ENCODE assay signal across 8 cellular contexts in the genomic region with DNA sequence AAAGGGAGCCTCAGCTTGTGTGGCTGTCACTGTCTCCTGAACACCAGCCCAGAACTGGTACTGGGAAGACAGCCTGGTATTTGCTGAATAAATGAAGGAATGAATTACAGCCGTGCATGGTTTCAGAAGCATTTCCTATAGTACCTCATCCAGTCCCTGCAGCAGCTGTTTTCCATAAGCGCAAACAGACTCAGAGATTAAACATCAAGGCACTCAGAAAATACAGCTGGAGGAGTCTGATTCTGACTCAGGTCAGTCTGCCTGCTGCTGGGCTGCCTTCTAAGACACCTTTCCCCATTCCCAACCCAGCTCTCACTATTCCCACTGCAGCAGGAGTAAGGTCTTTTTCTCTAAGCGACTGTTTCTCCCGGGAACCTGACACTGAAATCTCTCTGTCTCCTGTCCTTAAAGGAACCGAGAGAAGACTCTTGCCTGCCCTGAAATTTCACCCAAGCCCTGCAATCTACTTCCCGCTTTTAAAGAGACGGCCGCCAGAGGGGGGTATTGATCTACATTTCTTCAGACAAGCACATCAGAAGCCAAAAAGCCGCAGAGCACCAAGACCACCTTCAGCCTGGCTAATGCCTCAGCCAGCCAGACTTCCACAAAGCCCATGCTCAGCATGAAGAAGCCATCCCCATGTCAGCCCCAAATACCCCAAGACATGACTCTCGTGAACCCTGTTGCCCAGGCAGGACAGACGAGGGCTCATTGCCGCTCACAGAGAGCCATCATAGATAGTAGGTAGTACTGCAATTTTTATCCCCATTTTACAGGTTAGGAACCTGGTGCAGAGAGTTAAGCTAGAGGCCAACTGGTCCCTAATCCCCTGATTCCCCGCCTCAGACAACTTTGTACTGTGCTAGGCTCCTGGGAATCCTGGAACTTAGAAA. TPM values are rescaled to one million over a fixed set of nuclear protein-coding genes. Genes with fewer than 3 reads are reported as not detected.
DNase-seq lines count a peak whose midpoint lies in the region; ATAC-seq and TF ChIP-seq lines count a peak whose summit lies in the region.

No MANE protein-coding gene starts in this region.

- ATAC-seq in natural killer cell, result peak in 2 of 3 donors; percentile 48 to 70
- ATAC-seq in stimulated activated effector memory CD8-positive, alpha-beta T cell treated with anti-CD3 and anti-CD28 coated beads, Interleukin-12 subunit alpha, Interleukin-12 subunit beta, amount 100 ng/mL, for 72 hours, result peak; percentile 39
- no peak for ATAC-seq in GM21737 (IDR thresholded peaks at IDR 0.05; ENCODE audit: unreplicated experiment)

- no peak for TF ChIP-seq POLR2A in esophagus squamous epithelium (IDR thresholded peaks at IDR 0.05)

- H3K4me1 ChIP-seq in esophagus squamous epithelium, result no peaks in the 10 kb centered on the region

- H3K4me3 ChIP-seq in GM06990 (replicated peaks; ENCODE audit: low read depth, low read length), result no peak overlapping the region
- H3K4me3 ChIP-seq in esophagus squamous epithelium, result no peak overlapping the region

- intact Hi-C loops in esophagus squamous epithelium (cut with DNase I), result loop anchor here (5.0 to 10.0 kb wide), 2 partner anchors 87 to 325 kb away; no protein-coding TSS in a partner anchor
- intact Hi-C loops in natural killer cell (cut with micrococcal nuclease), result loop anchor here (1.0 to 2.0 kb wide), 2 partner anchors 321 to 535 kb away; no protein-coding TSS in a partner anchor

- peaks cover 6 to 24% of the 10 kb centered on the region in 2 donors for H3K27me3 Mint-ChIP-seq in natural killer cell (ENCODE audit: low read depth in 2 of 2)

- H3K9me3 Mint-ChIP-seq in natural killer cell, result no peaks in the 10 kb centered on the region
- no peaks in the 10 kb centered on the region for H3K9me3 Mint-ChIP-seq in stimulated activated effector memory CD8-positive, alpha-beta T cell treated with anti-CD3 and anti-CD28 coated beads, Interleukin-12 subunit alpha, Interleukin-12 subunit beta, amount 100 ng/mL, for 72 hours

- no peaks in the 10 kb centered on the region for H3K9me3 ChIP-seq in esophagus squamous epithelium

- no peak overlapping the region for H3K27ac ChIP-seq in esophagus squamous epithelium

- 20 to 23% methylated on average over 9 to 10 of the region's 13 CpGs for WGBS in esophagus squamous epithelium, 2 donors

- TF ChIP-seq CTCF in GM06990 (IDR thresholded peaks at IDR 0.05; ENCODE audit: insufficient read depth, low read length, poor library complexity, severe bottlenecking) (peak; percentile 62), esophagus squamous epithelium (IDR thresholded peaks at IDR 0.05) (peak; percentile 59 to 69 (median 62)), natural killer cell (IDR thresholded peaks at IDR 0.05) (peak; percentile 57)

- peaks cover 0 to 15% of the 10 kb centered on the region in 2 donors for H3K4me1 Mint-ChIP-seq in natural killer cell
- H3K4me1 Mint-ChIP-seq in stimulated activated effector memory CD8-positive, alpha-beta T cell treated with anti-CD3 and anti-CD28 coated beads, Interleukin-12 subunit alpha, Interleukin-12 subunit beta, amount 100 ng/mL, for 72 hours, result no peaks in the 10 kb centered on the region

- H3K4me3 Mint-ChIP-seq in natural killer cell, result no peak overlapping the region
- no peak overlapping the region for H3K4me3 Mint-ChIP-seq in stimulated activated effector memory CD8-positive, alpha-beta T cell treated with anti-CD3 and anti-CD28 coated beads, Interleukin-12 subunit alpha, Interleukin-12 subunit beta, amount 100 ng/mL, for 72 hours

- H3K27ac Mint-ChIP-seq in natural killer cell, result no peak overlapping the region
- H3K27ac Mint-ChIP-seq in stimulated activated effector memory CD8-positive, alpha-beta T cell treated with anti-CD3 and anti-CD28 coated beads, Interleukin-12 subunit alpha, Interleukin-12 subunit beta, amount 100 ng/mL, for 72 hours, result no peak overlapping the region

- H3K27me3 ChIP-seq in GM06990 (replicated peaks; ENCODE audit: control insufficient read depth, insufficient read depth, low read length) (peaks cover 1% of the 10 kb centered on the region), esophagus squamous epithelium (peaks cover 0 to 9% (median 0%) of the 10 kb centered on the region in 4 donors)

- peak; percentile 26 for DNase-seq in GM06990 (ENCODE audit: extremely low read depth, insufficient read length)
- DNase-seq in HPDE6-E6E7 (ENCODE audit: extremely low spot score), result peak; percentile 42
- peak; percentile 83 for DNase-seq in OCI-M1 (lab: John Stamatoyannopoulos, UW)
- DNase-seq in activated T-cell treated with anti-CD3 and anti-CD28 coated beads for 24 hours (ENCODE audit: low read depth), result peak; percentile 52
- DNase-seq in esophagus squamous epithelium (lab: John Stamatoyannopoulos, UW), result peak; percentile 2
- peak; percentile 45 for DNase-seq in natural killer cell
- DNase-seq in stimulated activated effector memory CD8-positive, alpha-beta T cell treated with anti-CD3 and anti-CD28 coated beads, Interleukin-12 subunit alpha, Interleukin-12 subunit beta, amount 100 ng/mL, for 72 hours (ENCODE audit: low spot score in 2 of 2), result peak; percentile 19 to 82

- no peaks in the 10 kb centered on the region for H3K36me3 Mint-ChIP-seq in natural killer cell
- H3K36me3 Mint-ChIP-seq in stimulated activated effector memory CD8-positive, alpha-beta T cell treated with anti-CD3 and anti-CD28 coated beads, Interleukin-12 subunit alpha, Interleukin-12 subunit beta, amount 100 ng/mL, for 72 hours, result no peaks in the 10 kb centered on the region

- no peaks in the 10 kb centered on the region for H3K36me3 ChIP-seq in GM06990 (ENCODE audit: control insufficient read depth, insufficient read depth, low read length)
- no peaks in the 10 kb centered on the region for H3K36me3 ChIP-seq in esophagus squamous epithelium

RNA-seq across cellular contexts. Expression of a gene that starts 5.4 kb away (rescaled TPM):
- total RNA-seq in esophagus squamous epithelium (not detected), natural killer cell (under 1 TPM in 1 of 3 donors, not detected in 2; 0.18 TPM)

Comparison
In these comparisons a context has a peak if more than half of its experiments do, and no peak if none do; other contexts are left out.
1. DNase-seq: peak in every context shown above with its lines; median percentile 83 in OCI-M1; 52 in activated T-cell treated with anti-CD3 and anti-CD28 coated beads for 24 hours; 50 in stimulated activated effector memory CD8-positive, alpha-beta T cell treated with anti-CD3 and anti-CD28 coated beads, Interleukin-12 subunit alpha, Interleukin-12 subunit beta, amount 100 ng/mL, for 72 hours; 45 in natural killer cell; 42 in HPDE6-E6E7; 26 in GM06990; 2 in esophagus squamous epithelium.